Comparison of ENCODE assay signal across 11 cellular contexts in the genomic region with DNA sequence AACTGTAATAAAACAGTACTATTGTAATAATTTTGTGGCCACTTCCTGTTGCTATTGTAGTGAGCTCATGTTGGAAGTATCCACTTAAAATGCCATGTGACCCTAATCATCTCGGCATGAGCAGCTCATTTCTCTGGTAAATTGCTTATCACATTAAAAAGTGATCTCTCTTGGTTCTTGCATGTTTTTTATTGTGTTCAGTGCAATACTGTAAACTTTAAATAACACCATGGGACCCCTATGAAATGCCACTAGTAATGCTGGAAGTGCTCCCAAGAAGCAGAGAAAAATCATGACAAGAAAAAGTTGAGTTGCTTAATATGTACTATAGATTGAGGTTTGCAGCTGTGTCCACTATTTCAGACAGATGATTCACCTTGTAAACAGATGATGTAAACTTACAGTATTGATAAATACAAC. TPM values are rescaled to one million over a fixed set of nuclear protein-coding genes. Genes with fewer than 3 reads are reported as not detected.
DNase-seq lines count a peak whose midpoint lies in the region; ATAC-seq, FAIRE-seq and TF ChIP-seq lines count a peak whose summit lies in the region.
"Had no signal": no experiment of that assay in that cellular context is flagged by ENCODE, and none has a peak within 500 bp of the region (broad histone marks: within the 10 kb centered on the region; RNA-seq: fewer than 3 reads in every experiment).

No MANE protein-coding gene starts in this region.

- DNase-seq in AG09309 (ENCODE audit: low read depth) (peak; percentile 53), HT1080 (ENCODE audit: low read depth) (peak; percentile 65), glomerular visceral epithelial cell (ENCODE audit: extremely low spot score) (peak; percentile 55), NCI-H187 (lab: John Stamatoyannopoulos, UW) (no peak), head of caudate nucleus (no peak), RCC 7860 (ENCODE audit: low spot score) (no peak)
- no peak for DNase-seq in activated CD4-positive, alpha-beta T cell treated with anti-CD3 and anti-CD28 coated beads, Interleukin-2, amount 10 ng/mL, durations not matched to agents 7 days and 5 days
- DNase-seq: islet precursor cell had no signal

- intact Hi-C loops in head of caudate nucleus (cut with DNase I), result no loop called here

- H3K27ac Mint-ChIP-seq in activated CD4-positive, alpha-beta T cell treated with anti-CD3 and anti-CD28 coated beads, Interleukin-2, amount 10 ng/mL, durations not matched to agents 7 days and 5 days, result no peak overlapping the region
- H3K27ac Mint-ChIP-seq: progenitor cell of endocrine pancreas had no signal

- no peak for FAIRE-seq in RCC 7860 (lab: Jason Lieb, UNC)
- FAIRE-seq: colon had no signal

- H3K4me1 Mint-ChIP-seq in activated CD4-positive, alpha-beta T cell treated with anti-CD3 and anti-CD28 coated beads, Interleukin-2, amount 10 ng/mL, durations not matched to agents 7 days and 5 days, result peaks cover 4% of the 10 kb centered on the region

- peak; percentile 92 for ATAC-seq in SK-N-SH treated with all-trans-retinoic acid at 6 μM for 48 hours

- H3K36me3 Mint-ChIP-seq in activated CD4-positive, alpha-beta T cell treated with anti-CD3 and anti-CD28 coated beads, Interleukin-2, amount 10 ng/mL, durations not matched to agents 7 days and 5 days (ENCODE audit: low read depth), result peaks cover 18% of the 10 kb centered on the region

- CTCF ChIA-PET in activated CD4-positive, alpha-beta T cell treated with anti-CD3 and anti-CD28 coated beads, Interleukin-2, amount 10 ng/mL, durations not matched to agents 7 days and 5 days (lab: Charles Lee), result no interaction called here

- no peak overlapping the region for H3K4me3 Mint-ChIP-seq in activated CD4-positive, alpha-beta T cell treated with anti-CD3 and anti-CD28 coated beads, Interleukin-2, amount 10 ng/mL, durations not matched to agents 7 days and 5 days

- no peak overlapping the region for H3K4me3 ChIP-seq in AG09309 (ENCODE audit: control insufficient read depth, low read depth, low read length)

- no peak for TF ChIP-seq CTCF in AG09309 (IDR thresholded peaks at IDR 0.05; ENCODE audit: control insufficient read depth, insufficient read depth, low read depth, low read length, missing control alignments)

- no peaks in the 10 kb centered on the region for H3K27me3 Mint-ChIP-seq in activated CD4-positive, alpha-beta T cell treated with anti-CD3 and anti-CD28 coated beads, Interleukin-2, amount 10 ng/mL, durations not matched to agents 7 days and 5 days

- POLR2A ChIA-PET in activated CD4-positive, alpha-beta T cell treated with anti-CD3 and anti-CD28 coated beads, Interleukin-2, amount 10 ng/mL, durations not matched to agents 7 days and 5 days (lab: Charles Lee), result no interaction called here

- H3K9me3 Mint-ChIP-seq in activated CD4-positive, alpha-beta T cell treated with anti-CD3 and anti-CD28 coated beads, Interleukin-2, amount 10 ng/mL, durations not matched to agents 7 days and 5 days, result peaks cover 5% of the 10 kb centered on the region

TF ChIP-seq in SK-N-SH treated with all-trans-retinoic acid at 6 μM for 48 hours, 23 proteins besides CTCF, POLR2A, EP300 and RAD21:
- TF ChIP-seq RARB (CRISPR knock-in tag; IDR thresholded peaks at IDR 0.05), result no peak
- TF ChIP-seq ZNF565 (CRISPR knock-in tag; conservative IDR thresholded peaks at IDR 0.05; ENCODE audit: low read depth), result 0 out of 2 replicates have a peak, but pooled peaks have one; percentile 9
- TF ChIP-seq, protein P1, sequence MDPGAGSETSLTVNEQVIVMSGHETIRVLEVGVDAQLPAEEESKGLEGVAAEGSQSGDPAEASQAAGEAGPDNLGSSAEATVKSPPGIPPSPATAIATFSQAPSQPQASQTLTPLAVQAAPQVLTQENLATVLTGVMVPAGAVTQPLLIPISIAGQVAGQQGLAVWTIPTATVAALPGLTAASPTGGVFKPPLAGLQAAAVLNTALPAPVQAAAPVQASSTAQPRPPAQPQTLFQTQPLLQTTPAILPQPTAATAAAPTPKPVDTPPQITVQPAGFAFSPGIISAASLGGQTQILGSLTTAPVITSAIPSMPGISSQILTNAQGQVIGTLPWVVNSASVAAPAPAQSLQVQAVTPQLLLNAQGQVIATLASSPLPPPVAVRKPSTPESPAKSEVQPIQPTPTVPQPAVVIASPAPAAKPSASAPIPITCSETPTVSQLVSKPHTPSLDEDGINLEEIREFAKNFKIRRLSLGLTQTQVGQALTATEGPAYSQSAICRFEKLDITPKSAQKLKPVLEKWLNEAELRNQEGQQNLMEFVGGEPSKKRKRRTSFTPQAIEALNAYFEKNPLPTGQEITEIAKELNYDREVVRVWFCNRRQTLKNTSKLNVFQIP (CRISPR knock-in tag; IDR thresholded peaks at IDR 0.05; ENCODE audit: borderline replicate concordance, low read depth), result 0 out of 2 replicates have a peak, but pooled peaks have one; percentile 47
- TF ChIP-seq ESRRG (CRISPR knock-in tag; IDR thresholded peaks at IDR 0.05), result no peak
- TF ChIP-seq ZNF70 (CRISPR knock-in tag; IDR thresholded peaks at IDR 0.05), result no peak
- TF ChIP-seq, protein P2, sequence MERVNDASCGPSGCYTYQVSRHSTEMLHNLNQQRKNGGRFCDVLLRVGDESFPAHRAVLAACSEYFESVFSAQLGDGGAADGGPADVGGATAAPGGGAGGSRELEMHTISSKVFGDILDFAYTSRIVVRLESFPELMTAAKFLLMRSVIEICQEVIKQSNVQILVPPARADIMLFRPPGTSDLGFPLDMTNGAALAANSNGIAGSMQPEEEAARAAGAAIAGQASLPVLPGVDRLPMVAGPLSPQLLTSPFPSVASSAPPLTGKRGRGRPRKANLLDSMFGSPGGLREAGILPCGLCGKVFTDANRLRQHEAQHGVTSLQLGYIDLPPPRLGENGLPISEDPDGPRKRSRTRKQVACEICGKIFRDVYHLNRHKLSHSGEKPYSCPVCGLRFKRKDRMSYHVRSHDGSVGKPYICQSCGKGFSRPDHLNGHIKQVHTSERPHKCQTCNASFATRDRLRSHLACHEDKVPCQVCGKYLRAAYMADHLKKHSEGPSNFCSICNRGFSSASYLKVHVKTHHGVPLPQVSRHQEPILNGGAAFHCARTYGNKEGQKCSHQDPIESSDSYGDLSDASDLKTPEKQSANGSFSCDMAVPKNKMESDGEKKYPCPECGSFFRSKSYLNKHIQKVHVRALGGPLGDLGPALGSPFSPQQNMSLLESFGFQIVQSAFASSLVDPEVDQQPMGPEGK (CRISPR knock-in tag; IDR thresholded peaks at IDR 0.05; ENCODE audit: borderline replicate concordance), result 0 out of 2 replicates have a peak, but pooled peaks have one; percentile 57
- no peak for TF ChIP-seq ZFP3 (CRISPR knock-in tag; IDR thresholded peaks at IDR 0.05)
- peak; percentile 98 for TF ChIP-seq ISL1 (CRISPR knock-in tag; IDR thresholded peaks at IDR 0.05)
- 0 out of 2 replicates have a peak, but pooled peaks have one; percentile 21 for TF ChIP-seq TCF4 (CRISPR knock-in tag; IDR thresholded peaks at IDR 0.05; ENCODE audit: borderline replicate concordance)
- TF ChIP-seq, protein P3, sequence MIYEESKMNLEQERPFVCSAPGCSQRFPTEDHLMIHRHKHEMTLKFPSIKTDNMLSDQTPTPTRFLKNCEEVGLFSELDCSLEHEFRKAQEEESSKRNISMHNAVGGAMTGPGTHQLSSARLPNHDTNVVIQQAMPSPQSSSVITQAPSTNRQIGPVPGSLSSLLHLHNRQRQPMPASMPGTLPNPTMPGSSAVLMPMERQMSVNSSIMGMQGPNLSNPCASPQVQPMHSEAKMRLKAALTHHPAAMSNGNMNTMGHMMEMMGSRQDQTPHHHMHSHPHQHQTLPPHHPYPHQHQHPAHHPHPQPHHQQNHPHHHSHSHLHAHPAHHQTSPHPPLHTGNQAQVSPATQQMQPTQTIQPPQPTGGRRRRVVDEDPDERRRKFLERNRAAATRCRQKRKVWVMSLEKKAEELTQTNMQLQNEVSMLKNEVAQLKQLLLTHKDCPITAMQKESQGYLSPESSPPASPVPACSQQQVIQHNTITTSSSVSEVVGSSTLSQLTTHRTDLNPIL (CRISPR knock-in tag; IDR thresholded peaks at IDR 0.05; ENCODE audit: low read depth), result peak; percentile 95

RNA-seq across cellular contexts. Expression of a gene that starts 45.6 kb away (rescaled TPM):
- 70.0 and 74.2 TPM in 2 replicates for total RNA-seq in HT1080 (2014; rRNA removed; shearing (Covaris generic))
- polyA plus RNA-seq in HT1080 (2015; cell fraction: cytosol; rRNA removed), result 101 and 110 TPM in 2 replicates
- 162 and 192 TPM in 2 replicates for polyA plus RNA-seq in HT1080 (2015; cell fraction: nucleus; rRNA removed)
- 10 to 100 TPM; 37.0 to 42.4 TPM for total RNA-seq in activated CD4-positive, alpha-beta T cell treated with anti-CD3 and anti-CD28 coated beads, Interleukin-2, amount 10 ng/mL, durations not matched to agents 7 days and 5 days

Comparison
In these comparisons a context has a peak if more than half of its experiments do, and no peak if none do; other contexts are left out.
1. DNase-seq: peak in AG09309 (single experiment), HT1080 (single experiment) and glomerular visceral epithelial cell (single experiment); none in NCI-H187 (0 of 2), head of caudate nucleus (0 of 42), activated CD4-positive, alpha-beta T cell treated with anti-CD3 and anti-CD28 coated beads, Interleukin-2, amount 10 ng/mL, durations not matched to agents 7 days and 5 days (single experiment) and RCC 7860 (single experiment).